ENCODE assay signal across 10 cellular contexts in genomic region chr1:54800041-54800898, GRCh38. TPM values are rescaled to one million over a fixed set of nuclear protein-coding genes. Genes with fewer than 3 reads are reported as not detected.
DNase-seq lines count a peak whose midpoint lies in the region; ATAC-seq and TF ChIP-seq lines count a peak whose summit lies in the region.
"Had no signal": no experiment of that assay in that cellular context is flagged by ENCODE, and none has a peak within 500 bp of the region (broad histone marks: within the 10 kb centered on the region; RNA-seq: fewer than 3 reads in every experiment).

No MANE protein-coding gene starts in this region.

- H3K27ac Mint-ChIP-seq in activated naive CD4-positive, alpha-beta T cell treated with anti-CD3 and anti-CD28 coated beads, Interleukin-2, amount 10 ng/mL, durations not matched to agents 7 days and 5 days: peak overlapping the region; percentile 83

- H3K4me1 ChIP-seq in muscle layer of colon (ENCODE audit: insufficient read depth, low read length) (peaks cover 26% of the 10 kb centered on the region), upper lobe of right lung (peaks cover 7% of the 10 kb centered on the region)

- H3K36me3 Mint-ChIP-seq in activated naive CD4-positive, alpha-beta T cell treated with anti-CD3 and anti-CD28 coated beads, Interleukin-2, amount 10 ng/mL, durations not matched to agents 7 days and 5 days: peaks cover 2% of the 10 kb centered on the region

- H3K27me3 ChIP-seq in muscle layer of colon (ENCODE audit: control insufficient read depth in 1 of 2, insufficient read depth in 2 of 2, low read length in 2 of 2) (peaks cover 0 to 4% of the 10 kb centered on the region in 2 donors), upper lobe of right lung (peaks cover 20% of the 10 kb centered on the region)
- H3K27me3 ChIP-seq: BLaER1 treated with 17β-estradiol and CSF1 and Interleukin-3, amounts not matched to agents 10 nM and 100 nM had no signal

- peaks cover 62% of the 10 kb centered on the region for H3K4me1 Mint-ChIP-seq in activated naive CD4-positive, alpha-beta T cell treated with anti-CD3 and anti-CD28 coated beads, Interleukin-2, amount 10 ng/mL, durations not matched to agents 7 days and 5 days

- H3K27me3 Mint-ChIP-seq in activated naive CD4-positive, alpha-beta T cell treated with anti-CD3 and anti-CD28 coated beads, Interleukin-2, amount 10 ng/mL, durations not matched to agents 7 days and 5 days: no peaks in the 10 kb centered on the region

- H3K9me3 ChIP-seq in muscle layer of colon (ENCODE audit: low read length) (no peaks in the 10 kb centered on the region), upper lobe of right lung (no peaks in the 10 kb centered on the region)
- H3K9me3 ChIP-seq: BLaER1 treated with 17β-estradiol and CSF1 and Interleukin-3, amounts not matched to agents 10 nM and 100 nM had no signal

- intact Hi-C loops in upper lobe of right lung (cut with DNase I): no loop called here

- H3K4me3 ChIP-seq in coronary artery: peak overlapping the region; percentile 63
- H3K4me3 ChIP-seq in muscle layer of colon (ENCODE audit: low read depth in 1 of 2, low read length in 2 of 2): peak overlapping the region; percentile 56 to 61
- H3K4me3 ChIP-seq in upper lobe of right lung: peak overlapping the region; percentile 52
- H3K4me3 ChIP-seq: BLaER1 treated with 17β-estradiol and CSF1 and Interleukin-3, amounts not matched to agents 10 nM and 100 nM had no signal

- CTCF ChIA-PET in activated naive CD4-positive, alpha-beta T cell treated with anti-CD3 and anti-CD28 coated beads, Interleukin-2, amount 10 ng/mL, durations not matched to agents 7 days and 5 days (lab: Charles Lee): interaction anchor here (0.8 to 3.5 kb wide), 10 partner anchors 8 to 310 kb away, joined by 3 to 20 read pairs (median 8); partner anchors contain the start of genes PARS2 and TTC4

- H3K36me3 ChIP-seq in muscle layer of colon (ENCODE audit: insufficient read depth, low read length): no peaks in the 10 kb centered on the region
- H3K36me3 ChIP-seq in upper lobe of right lung: no peaks in the 10 kb centered on the region
- H3K36me3 ChIP-seq: BLaER1 treated with 17β-estradiol and CSF1 and Interleukin-3, amounts not matched to agents 10 nM and 100 nM had no signal

- no peak for ATAC-seq in upper lobe of right lung
- no peak for ATAC-seq in GM18873 (IDR thresholded peaks at IDR 0.05; ENCODE audit: low FRiP score, unreplicated experiment)

- no peak for DNase-seq in activated naive CD4-positive, alpha-beta T cell treated with anti-CD3 and anti-CD28 coated beads, Interleukin-2, amount 10 ng/mL, durations not matched to agents 7 days and 5 days
- DNase-seq in activated naive CD4-positive, alpha-beta T cell treated with anti-CD3 and anti-CD28 coated beads, Interleukin-2, amount 50 U/mL, for 16 hours: no peak
- DNase-seq in coronary artery (ENCODE audit: low spot score) (no peak), upper lobe of right lung (no peak), hepatic stellate cell (ENCODE audit: low spot score) (no peak)
- no peak for DNase-seq in activated CD8-positive, alpha-beta memory T cell treated with anti-CD3 and anti-CD28 coated beads for 24 hours
- DNase-seq: NCI-H526 had no signal

- H3K4me3 Mint-ChIP-seq in activated naive CD4-positive, alpha-beta T cell treated with anti-CD3 and anti-CD28 coated beads, Interleukin-2, amount 10 ng/mL, durations not matched to agents 7 days and 5 days: peak overlapping the region; percentile 83

- no peak overlapping the region for H3K9ac ChIP-seq in muscle layer of colon (ENCODE audit: low read length)
- H3K9ac ChIP-seq: BLaER1 treated with 17β-estradiol and CSF1 and Interleukin-3, amounts not matched to agents 10 nM and 100 nM had no signal

- H3K27ac ChIP-seq in coronary artery (no peak overlapping the region), muscle layer of colon (ENCODE audit: low read depth, low read length) (peak overlapping the region; percentile 16), upper lobe of right lung (peak overlapping the region; percentile 61)
- H3K27ac ChIP-seq: BLaER1 treated with 17β-estradiol and CSF1 and Interleukin-3, amounts not matched to agents 10 nM and 100 nM had no signal

- TF ChIP-seq CTCF in coronary artery (IDR thresholded peaks at IDR 0.05) (no peak), upper lobe of right lung (IDR thresholded peaks at IDR 0.05) (no peak)

- H3K9me3 Mint-ChIP-seq in activated naive CD4-positive, alpha-beta T cell treated with anti-CD3 and anti-CD28 coated beads, Interleukin-2, amount 10 ng/mL, durations not matched to agents 7 days and 5 days: no peaks in the 10 kb centered on the region

RNA-seq across cellular contexts. Expression of gene TTC22, which starts 0.9 kb away (rescaled TPM):
- total RNA-seq in upper lobe of right lung: 7.1 TPM

RNA-seq across cellular contexts. Expression of gene PARS2, which starts 35.9 kb away (rescaled TPM):
- total RNA-seq in upper lobe of right lung: 3.5 TPM

Comparison
In these comparisons a context has a peak if more than half of its experiments do, and no peak if none do; other contexts are left out.
1. H3K27ac ChIP-seq: peak in muscle layer of colon (single experiment) and upper lobe of right lung (single experiment); none in coronary artery (0 of 2).
2. Peak in every context shown above with its lines, with median percentiles within 50 percentile points of each other: H3K4me3 ChIP-seq.